10 cellular contexts compared by ENCODE assay signal in the genomic region with DNA sequence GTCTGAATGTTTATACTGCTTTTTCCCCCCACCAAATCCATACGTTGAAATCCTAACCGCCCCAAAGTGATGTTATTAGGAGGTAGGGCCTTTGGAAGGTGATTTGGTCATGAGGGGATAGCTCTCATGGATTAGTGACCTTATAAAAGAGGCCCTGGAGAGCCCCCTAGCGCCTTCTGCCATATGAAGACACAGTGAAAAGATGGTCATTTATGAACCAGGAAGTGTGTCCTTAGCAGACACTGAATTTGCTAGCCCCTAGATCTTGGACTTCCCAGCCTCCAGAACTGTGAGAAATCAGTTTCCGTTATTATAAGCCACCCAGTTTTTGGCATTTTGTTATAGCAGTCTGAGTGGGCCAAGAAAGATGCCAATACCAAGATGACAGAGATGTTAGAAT. TPM values are rescaled to one million over a fixed set of nuclear protein-coding genes. Genes with fewer than 3 reads are reported as not detected.
DNase-seq lines count a peak whose midpoint lies in the region; ATAC-seq lines count a peak whose summit lies in the region.
"Had no signal": no experiment of that assay in that cellular context is flagged by ENCODE, and none has a peak within 500 bp of the region (broad histone marks: within the 10 kb centered on the region; RNA-seq: fewer than 3 reads in every experiment).

No MANE protein-coding gene starts in this region.

- H3K36me3 Mint-ChIP-seq in activated naive CD8-positive, alpha-beta T cell treated with anti-CD3 and anti-CD28 coated beads, Interleukin-2, amount 10 ng/mL, durations not matched to agents 7 days and 5 days = no peaks in the 10 kb centered on the region
- no peaks in the 10 kb centered on the region for H3K36me3 Mint-ChIP-seq in activated naive CD8-positive, alpha-beta T cell treated with anti-CD3 and anti-CD28 coated beads, Interleukin-2, amount 50 U/mL, for 24 hours (ENCODE audit: low read depth)
- peaks cover 2% of the 10 kb centered on the region for H3K36me3 Mint-ChIP-seq in central memory CD8-positive, alpha-beta T cell (ENCODE audit: insufficient read depth)
- no peaks in the 10 kb centered on the region for H3K36me3 Mint-ChIP-seq in stimulated activated effector memory CD8-positive, alpha-beta T cell treated with anti-CD3 and anti-CD28 coated beads, Interleukin-12 subunit alpha, Interleukin-12 subunit beta, amount 100 ng/mL, for 72 hours

- H3K9me3 Mint-ChIP-seq in activated naive CD8-positive, alpha-beta T cell treated with anti-CD3 and anti-CD28 coated beads, Interleukin-2, amount 10 ng/mL, durations not matched to agents 7 days and 5 days = no peaks in the 10 kb centered on the region
- no peaks in the 10 kb centered on the region for H3K9me3 Mint-ChIP-seq in activated naive CD8-positive, alpha-beta T cell treated with anti-CD3 and anti-CD28 coated beads, Interleukin-2, amount 50 U/mL, for 24 hours
- H3K9me3 Mint-ChIP-seq in central memory CD8-positive, alpha-beta T cell = no peaks in the 10 kb centered on the region
- no peaks in the 10 kb centered on the region for H3K9me3 Mint-ChIP-seq in stimulated activated effector memory CD8-positive, alpha-beta T cell treated with anti-CD3 and anti-CD28 coated beads, Interleukin-12 subunit alpha, Interleukin-12 subunit beta, amount 100 ng/mL, for 72 hours

- POLR2A ChIA-PET in activated naive CD8-positive, alpha-beta T cell treated with anti-CD3 and anti-CD28 coated beads, Interleukin-2, amount 10 ng/mL, durations not matched to agents 7 days and 5 days (lab: Charles Lee) = interaction anchor here (1.0 kb wide), 1 partner anchor 11 kb away, joined by 3 read pairs; no protein-coding TSS in a partner anchor

- no peak overlapping the region for H3K4me3 Mint-ChIP-seq in activated naive CD8-positive, alpha-beta T cell treated with anti-CD3 and anti-CD28 coated beads, Interleukin-2, amount 10 ng/mL, durations not matched to agents 7 days and 5 days
- no peak overlapping the region for H3K4me3 Mint-ChIP-seq in activated naive CD8-positive, alpha-beta T cell treated with anti-CD3 and anti-CD28 coated beads, Interleukin-2, amount 50 U/mL, for 24 hours
- no peak overlapping the region for H3K4me3 Mint-ChIP-seq in central memory CD8-positive, alpha-beta T cell
- H3K4me3 Mint-ChIP-seq in stimulated activated effector memory CD8-positive, alpha-beta T cell treated with anti-CD3 and anti-CD28 coated beads, Interleukin-12 subunit alpha, Interleukin-12 subunit beta, amount 100 ng/mL, for 72 hours = no peak overlapping the region

- ATAC-seq in activated naive CD8-positive, alpha-beta T cell treated with anti-CD3 and anti-CD28 coated beads, Interleukin-2, amount 10 ng/mL, durations not matched to agents 7 days and 5 days (ENCODE audit: low read depth) = peak; percentile 63
- no peak for ATAC-seq in activated naive CD8-positive, alpha-beta T cell treated with anti-CD3 and anti-CD28 coated beads, Interleukin-2, amount 50 U/mL, for 24 hours
- ATAC-seq in central memory CD8-positive, alpha-beta T cell (replicated peaks; ENCODE audit: extremely low read depth, poor library complexity, severe bottlenecking) = no peak
- peak; percentile 63 for ATAC-seq in stimulated activated effector memory CD8-positive, alpha-beta T cell treated with anti-CD3 and anti-CD28 coated beads, Interleukin-12 subunit alpha, Interleukin-12 subunit beta, amount 100 ng/mL, for 72 hours
- ATAC-seq in HG02870 (IDR thresholded peaks at IDR 0.05; ENCODE audit: unreplicated experiment) = no peak
- ATAC-seq in HG03565 (IDR thresholded peaks at IDR 0.05; ENCODE audit: unreplicated experiment) = no peak
- ATAC-seq in HG03139 (IDR thresholded peaks at IDR 0.05; ENCODE audit: unreplicated experiment) = no peak

- H3K27me3 Mint-ChIP-seq in activated naive CD8-positive, alpha-beta T cell treated with anti-CD3 and anti-CD28 coated beads, Interleukin-2, amount 10 ng/mL, durations not matched to agents 7 days and 5 days = peaks cover 2% of the 10 kb centered on the region
- no peaks in the 10 kb centered on the region for H3K27me3 Mint-ChIP-seq in activated naive CD8-positive, alpha-beta T cell treated with anti-CD3 and anti-CD28 coated beads, Interleukin-2, amount 50 U/mL, for 24 hours
- H3K27me3 Mint-ChIP-seq in central memory CD8-positive, alpha-beta T cell = peaks cover 8% of the 10 kb centered on the region

- H3K27ac Mint-ChIP-seq in activated naive CD8-positive, alpha-beta T cell treated with anti-CD3 and anti-CD28 coated beads, Interleukin-2, amount 10 ng/mL, durations not matched to agents 7 days and 5 days = no peak overlapping the region
- H3K27ac Mint-ChIP-seq in activated naive CD8-positive, alpha-beta T cell treated with anti-CD3 and anti-CD28 coated beads, Interleukin-2, amount 50 U/mL, for 24 hours = no peak overlapping the region
- H3K27ac Mint-ChIP-seq in central memory CD8-positive, alpha-beta T cell (ENCODE audit: low read depth) = peak overlapping the region; percentile 55
- no peak overlapping the region for H3K27ac Mint-ChIP-seq in stimulated activated effector memory CD8-positive, alpha-beta T cell treated with anti-CD3 and anti-CD28 coated beads, Interleukin-12 subunit alpha, Interleukin-12 subunit beta, amount 100 ng/mL, for 72 hours

- DNase-seq in activated naive CD8-positive, alpha-beta T cell treated with anti-CD3 and anti-CD28 coated beads, Interleukin-2, amount 10 ng/mL, durations not matched to agents 7 days and 5 days = no peak
- no peak for DNase-seq in activated naive CD8-positive, alpha-beta T cell treated with anti-CD3 and anti-CD28 coated beads, Interleukin-2, amount 50 U/mL, for 24 hours
- peak; percentile 18 to 57 for DNase-seq in NCI-H526 (lab: John Stamatoyannopoulos, UW)
- no peak for DNase-seq in central memory CD8-positive, alpha-beta T cell (ENCODE audit: low spot score in 2 of 2)
- DNase-seq in stimulated activated effector memory CD8-positive, alpha-beta T cell treated with anti-CD3 and anti-CD28 coated beads, Interleukin-12 subunit alpha, Interleukin-12 subunit beta, amount 100 ng/mL, for 72 hours (ENCODE audit: low spot score in 2 of 2) = no peak
- DNase-seq: NCI-H1417, occipital lobe had no signal

- no peaks in the 10 kb centered on the region for H3K4me1 Mint-ChIP-seq in activated naive CD8-positive, alpha-beta T cell treated with anti-CD3 and anti-CD28 coated beads, Interleukin-2, amount 10 ng/mL, durations not matched to agents 7 days and 5 days
- peaks cover 31% of the 10 kb centered on the region for H3K4me1 Mint-ChIP-seq in activated naive CD8-positive, alpha-beta T cell treated with anti-CD3 and anti-CD28 coated beads, Interleukin-2, amount 50 U/mL, for 24 hours
- peaks cover 7% of the 10 kb centered on the region for H3K4me1 Mint-ChIP-seq in central memory CD8-positive, alpha-beta T cell
- H3K4me1 Mint-ChIP-seq in stimulated activated effector memory CD8-positive, alpha-beta T cell treated with anti-CD3 and anti-CD28 coated beads, Interleukin-12 subunit alpha, Interleukin-12 subunit beta, amount 100 ng/mL, for 72 hours = no peaks in the 10 kb centered on the region

RNA-seq across cellular contexts. Expression of a gene that starts 7.2 kb away (rescaled TPM):
- total RNA-seq in activated naive CD8-positive, alpha-beta T cell treated with anti-CD3 and anti-CD28 coated beads, Interleukin-2, amount 10 ng/mL, durations not matched to agents 7 days and 5 days = 10 to 100 TPM; 50.0 to 51.5 TPM

RNA-seq across cellular contexts. Expression of a gene that starts 11.5 kb away (rescaled TPM):
- 10 to 100 TPM; 62.4 to 73.2 TPM for total RNA-seq in activated naive CD8-positive, alpha-beta T cell treated with anti-CD3 and anti-CD28 coated beads, Interleukin-2, amount 10 ng/mL, durations not matched to agents 7 days and 5 days

Comparison
In these comparisons a context has a peak if more than half of its experiments do, and no peak if none do; other contexts are left out.
1. ATAC-seq: peak in activated naive CD8-positive, alpha-beta T cell treated with anti-CD3 and anti-CD28 coated beads, Interleukin-2, amount 10 ng/mL, durations not matched to agents 7 days and 5 days (single experiment) and stimulated activated effector memory CD8-positive, alpha-beta T cell treated with anti-CD3 and anti-CD28 coated beads, Interleukin-12 subunit alpha, Interleukin-12 subunit beta, amount 100 ng/mL, for 72 hours (single experiment); none in activated naive CD8-positive, alpha-beta T cell treated with anti-CD3 and anti-CD28 coated beads, Interleukin-2, amount 50 U/mL, for 24 hours (single experiment), central memory CD8-positive, alpha-beta T cell (single experiment), HG02870 (single experiment), HG03565 (single experiment) and HG03139 (single experiment).
2. DNase-seq: peak in NCI-H526 (2 of 2); none in activated naive CD8-positive, alpha-beta T cell treated with anti-CD3 and anti-CD28 coated beads, Interleukin-2, amount 10 ng/mL, durations not matched to agents 7 days and 5 days (single experiment), activated naive CD8-positive, alpha-beta T cell treated with anti-CD3 and anti-CD28 coated beads, Interleukin-2, amount 50 U/mL, for 24 hours (single experiment), central memory CD8-positive, alpha-beta T cell (0 of 2) and stimulated activated effector memory CD8-positive, alpha-beta T cell treated with anti-CD3 and anti-CD28 coated beads, Interleukin-12 subunit alpha, Interleukin-12 subunit beta, amount 100 ng/mL, for 72 hours (0 of 2).